Comparison of ENCODE assay signal across 1 cellular context in the genomic region with DNA sequence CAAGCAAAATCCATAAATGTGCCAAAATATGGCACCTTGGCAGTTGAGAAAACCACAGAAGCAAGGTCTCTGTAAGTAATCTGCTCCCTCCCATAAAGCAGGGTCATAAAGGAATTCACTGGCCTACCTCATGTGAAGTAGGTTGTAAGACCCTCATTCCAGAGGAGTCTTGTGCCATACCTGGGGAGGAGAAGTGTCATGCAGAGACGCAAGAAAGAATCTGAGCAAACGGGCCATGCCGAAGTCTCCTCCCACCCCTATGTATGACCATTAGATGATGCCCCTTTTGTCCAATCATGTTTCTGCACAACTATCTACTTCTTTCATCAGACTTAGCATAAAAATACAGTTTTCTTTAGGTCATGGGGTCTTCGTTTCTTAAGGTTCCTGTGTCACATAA.
TF ChIP-seq lines count a peak whose summit lies in the region.

No MANE protein-coding gene starts in this region.

TF ChIP-seq in GM23338, 12 proteins besides CTCF, POLR2A, EP300 and RAD21 (continued from another document):
- TF ChIP-seq, protein P1, sequence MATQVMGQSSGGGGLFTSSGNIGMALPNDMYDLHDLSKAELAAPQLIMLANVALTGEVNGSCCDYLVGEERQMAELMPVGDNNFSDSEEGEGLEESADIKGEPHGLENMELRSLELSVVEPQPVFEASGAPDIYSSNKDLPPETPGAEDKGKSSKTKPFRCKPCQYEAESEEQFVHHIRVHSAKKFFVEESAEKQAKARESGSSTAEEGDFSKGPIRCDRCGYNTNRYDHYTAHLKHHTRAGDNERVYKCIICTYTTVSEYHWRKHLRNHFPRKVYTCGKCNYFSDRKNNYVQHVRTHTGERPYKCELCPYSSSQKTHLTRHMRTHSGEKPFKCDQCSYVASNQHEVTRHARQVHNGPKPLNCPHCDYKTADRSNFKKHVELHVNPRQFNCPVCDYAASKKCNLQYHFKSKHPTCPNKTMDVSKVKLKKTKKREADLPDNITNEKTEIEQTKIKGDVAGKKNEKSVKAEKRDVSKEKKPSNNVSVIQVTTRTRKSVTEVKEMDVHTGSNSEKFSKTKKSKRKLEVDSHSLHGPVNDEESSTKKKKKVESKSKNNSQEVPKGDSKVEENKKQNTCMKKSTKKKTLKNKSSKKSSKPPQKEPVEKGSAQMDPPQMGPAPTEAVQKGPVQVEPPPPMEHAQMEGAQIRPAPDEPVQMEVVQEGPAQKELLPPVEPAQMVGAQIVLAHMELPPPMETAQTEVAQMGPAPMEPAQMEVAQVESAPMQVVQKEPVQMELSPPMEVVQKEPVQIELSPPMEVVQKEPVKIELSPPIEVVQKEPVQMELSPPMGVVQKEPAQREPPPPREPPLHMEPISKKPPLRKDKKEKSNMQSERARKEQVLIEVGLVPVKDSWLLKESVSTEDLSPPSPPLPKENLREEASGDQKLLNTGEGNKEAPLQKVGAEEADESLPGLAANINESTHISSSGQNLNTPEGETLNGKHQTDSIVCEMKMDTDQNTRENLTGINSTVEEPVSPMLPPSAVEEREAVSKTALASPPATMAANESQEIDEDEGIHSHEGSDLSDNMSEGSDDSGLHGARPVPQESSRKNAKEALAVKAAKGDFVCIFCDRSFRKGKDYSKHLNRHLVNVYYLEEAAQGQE (IDR thresholded peaks at IDR 0.05; ENCODE audit: unreplicated experiment) = no peak
- TF ChIP-seq, protein P2, sequence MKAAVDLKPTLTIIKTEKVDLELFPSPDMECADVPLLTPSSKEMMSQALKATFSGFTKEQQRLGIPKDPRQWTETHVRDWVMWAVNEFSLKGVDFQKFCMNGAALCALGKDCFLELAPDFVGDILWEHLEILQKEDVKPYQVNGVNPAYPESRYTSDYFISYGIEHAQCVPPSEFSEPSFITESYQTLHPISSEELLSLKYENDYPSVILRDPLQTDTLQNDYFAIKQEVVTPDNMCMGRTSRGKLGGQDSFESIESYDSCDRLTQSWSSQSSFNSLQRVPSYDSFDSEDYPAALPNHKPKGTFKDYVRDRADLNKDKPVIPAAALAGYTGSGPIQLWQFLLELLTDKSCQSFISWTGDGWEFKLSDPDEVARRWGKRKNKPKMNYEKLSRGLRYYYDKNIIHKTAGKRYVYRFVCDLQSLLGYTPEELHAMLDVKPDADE (IDR thresholded peaks at IDR 0.05) = no peak
- TF ChIP-seq ZNF331 (CRISPR knock-in tag; IDR thresholded peaks at IDR 0.05; ENCODE audit: low read depth) (no peak), ZNF114 (CRISPR knock-in tag; IDR thresholded peaks at IDR 0.05) (no peak)
- TF ChIP-seq, protein P3, sequence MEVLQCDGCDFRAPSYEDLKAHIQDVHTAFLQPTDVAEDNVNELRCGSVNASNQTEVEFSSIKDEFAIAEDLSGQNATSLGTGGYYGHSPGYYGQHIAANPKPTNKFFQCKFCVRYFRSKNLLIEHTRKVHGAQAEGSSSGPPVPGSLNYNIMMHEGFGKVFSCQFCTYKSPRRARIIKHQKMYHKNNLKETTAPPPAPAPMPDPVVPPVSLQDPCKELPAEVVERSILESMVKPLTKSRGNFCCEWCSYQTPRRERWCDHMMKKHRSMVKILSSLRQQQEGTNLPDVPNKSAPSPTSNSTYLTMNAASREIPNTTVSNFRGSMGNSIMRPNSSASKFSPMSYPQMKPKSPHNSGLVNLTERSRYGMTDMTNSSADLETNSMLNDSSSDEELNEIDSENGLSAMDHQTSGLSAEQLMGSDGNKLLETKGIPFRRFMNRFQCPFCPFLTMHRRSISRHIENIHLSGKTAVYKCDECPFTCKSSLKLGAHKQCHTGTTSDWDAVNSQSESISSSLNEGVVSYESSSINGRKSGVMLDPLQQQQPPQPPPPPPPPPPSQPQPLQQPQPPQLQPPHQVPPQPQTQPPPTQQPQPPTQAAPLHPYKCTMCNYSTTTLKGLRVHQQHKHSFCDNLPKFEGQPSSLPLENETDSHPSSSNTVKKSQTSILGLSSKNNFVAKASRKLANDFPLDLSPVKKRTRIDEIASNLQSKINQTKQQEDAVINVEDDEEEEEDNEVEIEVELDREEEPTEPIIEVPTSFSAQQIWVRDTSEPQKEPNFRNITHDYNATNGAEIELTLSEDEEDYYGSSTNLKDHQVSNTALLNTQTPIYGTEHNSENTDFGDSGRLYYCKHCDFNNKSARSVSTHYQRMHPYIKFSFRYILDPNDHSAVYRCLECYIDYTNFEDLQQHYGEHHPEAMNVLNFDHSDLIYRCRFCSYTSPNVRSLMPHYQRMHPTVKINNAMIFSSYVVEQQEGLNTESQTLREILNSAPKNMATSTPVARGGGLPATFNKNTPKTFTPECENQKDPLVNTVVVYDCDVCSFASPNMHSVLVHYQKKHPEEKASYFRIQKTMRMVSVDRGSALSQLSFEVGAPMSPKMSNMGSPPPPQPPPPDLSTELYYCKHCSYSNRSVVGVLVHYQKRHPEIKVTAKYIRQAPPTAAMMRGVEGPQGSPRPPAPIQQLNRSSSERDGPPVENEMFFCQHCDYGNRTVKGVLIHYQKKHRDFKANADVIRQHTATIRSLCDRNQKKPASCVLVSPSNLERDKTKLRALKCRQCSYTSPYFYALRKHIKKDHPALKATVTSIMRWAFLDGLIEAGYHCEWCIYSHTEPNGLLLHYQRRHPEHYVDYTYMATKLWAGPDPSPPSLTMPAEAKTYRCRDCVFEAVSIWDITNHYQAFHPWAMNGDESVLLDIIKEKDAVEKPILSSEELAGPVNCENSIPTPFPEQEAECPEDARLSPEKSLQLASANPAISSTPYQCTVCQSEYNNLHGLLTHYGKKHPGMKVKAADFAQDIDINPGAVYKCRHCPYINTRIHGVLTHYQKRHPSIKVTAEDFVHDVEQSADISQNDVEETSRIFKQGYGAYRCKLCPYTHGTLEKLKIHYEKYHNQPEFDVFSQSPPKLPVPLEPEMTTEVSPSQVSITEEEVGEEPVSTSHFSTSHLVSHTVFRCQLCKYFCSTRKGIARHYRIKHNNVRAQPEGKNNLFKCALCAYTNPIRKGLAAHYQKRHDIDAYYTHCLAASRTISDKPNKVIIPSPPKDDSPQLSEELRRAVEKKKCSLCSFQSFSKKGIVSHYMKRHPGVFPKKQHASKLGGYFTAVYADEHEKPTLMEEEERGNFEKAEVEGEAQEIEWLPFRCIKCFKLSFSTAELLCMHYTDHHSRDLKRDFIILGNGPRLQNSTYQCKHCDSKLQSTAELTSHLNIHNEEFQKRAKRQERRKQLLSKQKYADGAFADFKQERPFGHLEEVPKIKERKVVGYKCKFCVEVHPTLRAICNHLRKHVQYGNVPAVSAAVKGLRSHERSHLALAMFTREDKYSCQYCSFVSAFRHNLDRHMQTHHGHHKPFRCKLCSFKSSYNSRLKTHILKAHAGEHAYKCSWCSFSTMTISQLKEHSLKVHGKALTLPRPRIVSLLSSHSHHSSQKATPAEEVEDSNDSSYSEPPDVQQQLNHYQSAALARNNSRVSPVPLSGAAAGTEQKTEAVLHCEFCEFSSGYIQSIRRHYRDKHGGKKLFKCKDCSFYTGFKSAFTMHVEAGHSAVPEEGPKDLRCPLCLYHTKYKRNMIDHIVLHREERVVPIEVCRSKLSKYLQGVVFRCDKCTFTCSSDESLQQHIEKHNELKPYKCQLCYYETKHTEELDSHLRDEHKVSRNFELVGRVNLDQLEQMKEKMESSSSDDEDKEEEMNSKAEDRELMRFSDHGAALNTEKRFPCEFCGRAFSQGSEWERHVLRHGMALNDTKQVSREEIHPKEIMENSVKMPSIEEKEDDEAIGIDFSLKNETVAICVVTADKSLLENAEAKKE (CRISPR knock-in tag; IDR thresholded peaks at IDR 0.05) = no peak
